18 cellular contexts compared by ENCODE assay signal in the genomic region with DNA sequence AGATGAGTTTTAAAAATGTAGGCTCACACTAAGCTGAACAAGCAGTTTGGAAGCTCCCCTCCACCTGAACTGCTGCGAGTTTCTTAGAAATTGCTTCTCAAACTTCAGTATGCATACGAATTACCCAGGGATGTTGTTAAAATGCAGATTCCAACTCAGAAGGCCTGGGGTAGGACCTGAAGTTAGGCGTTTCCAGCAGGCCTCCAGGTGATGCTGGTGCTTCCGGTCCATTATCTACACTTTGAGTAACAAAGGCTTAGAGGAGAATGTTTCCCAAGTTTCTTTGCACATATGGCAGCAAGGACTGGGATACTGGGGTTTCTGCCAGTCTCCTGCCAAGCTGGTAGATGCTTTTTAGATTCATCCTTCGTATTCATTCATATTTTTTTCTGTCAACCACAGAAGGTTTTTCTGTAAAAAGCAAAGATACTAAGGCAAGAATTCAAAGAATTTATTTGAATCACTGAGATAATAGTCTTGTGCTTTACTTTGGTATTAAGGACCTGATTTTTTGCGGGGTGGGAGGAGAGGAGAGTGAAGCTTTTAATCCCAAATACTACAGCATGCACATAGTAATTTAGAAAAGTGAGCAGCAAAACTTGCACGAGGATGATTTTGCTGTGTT.
"Had no signal": no experiment of that assay in that cellular context is flagged by ENCODE, and none has a peak within 500 bp of the region (broad histone marks: within the 10 kb centered on the region; RNA-seq: fewer than 3 reads in every experiment).

No MANE protein-coding gene starts in this region.

- H3K27me3 Mint-ChIP-seq: brain had no signal

- H3K9me3 Mint-ChIP-seq: activated CD4-positive, alpha-beta T cell treated with anti-CD3 and anti-CD28 coated beads, Interleukin-2, amount 10 ng/mL, durations not matched to agents 7 days and 5 days; activated naive CD4-positive, alpha-beta T cell treated with anti-CD3 and anti-CD28 coated beads, Interleukin-2, amount 10 ng/mL, durations not matched to agents 7 days and 5 days had no signal

- H3K36me3 ChIP-seq: adrenal gland, neutrophil, right atrium auricular region, thyroid gland, vagina had no signal

- H3K4me2 ChIP-seq: hepatocyte had no signal

- H3K36me3 Mint-ChIP-seq: activated naive CD4-positive, alpha-beta T cell treated with anti-CD3 and anti-CD28 coated beads, Interleukin-2, amount 10 ng/mL, durations not matched to agents 7 days and 5 days had no signal

- H3K79me2 ChIP-seq: hepatocyte had no signal

- H3K4me3 ChIP-seq: adrenal gland, hepatocyte, lung, right atrium auricular region, thyroid gland, vagina had no signal

- DNase-seq: activated CD4-positive, alpha-beta T cell treated with anti-CD3 and anti-CD28 coated beads, Interleukin-2, amount 10 ng/mL, durations not matched to agents 7 days and 5 days; activated naive CD4-positive, alpha-beta T cell treated with anti-CD3 and anti-CD28 coated beads, Interleukin-2, amount 10 ng/mL, durations not matched to agents 7 days and 5 days; activated T-cell treated with anti-CD3 and anti-CD28 coated beads for 4 hours; adrenal gland; endodermal cell; erythroblast; left cardiac atrium; naive thymus-derived CD4-positive, alpha-beta T cell; small intestine; thyroid gland had no signal

- ATAC-seq: left cardiac atrium; naive thymus-derived CD4-positive, alpha-beta T cell had no signal

- H3K27me3 ChIP-seq: adrenal gland, hepatocyte, neutrophil, right atrium auricular region, thyroid gland, vagina had no signal

- H2AFZ ChIP-seq: hepatocyte had no signal

- H3K4me1 ChIP-seq: adrenal gland, right atrium auricular region, thyroid gland, vagina had no signal

- H3K9me3 ChIP-seq: adrenal gland, neutrophil, thyroid gland, vagina had no signal

- H3K27ac ChIP-seq: adrenal gland, hepatocyte, neutrophil, right atrium auricular region, thyroid gland, vagina had no signal

- H3K4me3 Mint-ChIP-seq: activated CD4-positive, alpha-beta T cell treated with anti-CD3 and anti-CD28 coated beads, Interleukin-2, amount 10 ng/mL, durations not matched to agents 7 days and 5 days; activated naive CD4-positive, alpha-beta T cell treated with anti-CD3 and anti-CD28 coated beads, Interleukin-2, amount 10 ng/mL, durations not matched to agents 7 days and 5 days; brain; central memory CD8-positive, alpha-beta T cell; endodermal cell; naive thymus-derived CD4-positive, alpha-beta T cell had no signal

- H3K4me1 Mint-ChIP-seq: activated CD4-positive, alpha-beta T cell treated with anti-CD3 and anti-CD28 coated beads, Interleukin-2, amount 10 ng/mL, durations not matched to agents 7 days and 5 days; activated naive CD4-positive, alpha-beta T cell treated with anti-CD3 and anti-CD28 coated beads, Interleukin-2, amount 10 ng/mL, durations not matched to agents 7 days and 5 days; central memory CD8-positive, alpha-beta T cell; endodermal cell had no signal

- H3K27ac Mint-ChIP-seq: activated CD4-positive, alpha-beta T cell treated with anti-CD3 and anti-CD28 coated beads, Interleukin-2, amount 10 ng/mL, durations not matched to agents 7 days and 5 days; activated naive CD4-positive, alpha-beta T cell treated with anti-CD3 and anti-CD28 coated beads, Interleukin-2, amount 10 ng/mL, durations not matched to agents 7 days and 5 days; activated T-helper 2 cell treated with anti-CD3 and anti-CD28 coated beads, Interferon-gamma antibody, Interleukin-2, Interleukin-4, amounts not matched to agents 10 μg/mL and 5 μg/mL and 100 μg/mL, durations not matched to agents 14 hours and 24 hours and 36 hours; endodermal cell; naive thymus-derived CD4-positive, alpha-beta T cell had no signal
